ENCODE assay signal across 18 cellular contexts in the genomic region with DNA sequence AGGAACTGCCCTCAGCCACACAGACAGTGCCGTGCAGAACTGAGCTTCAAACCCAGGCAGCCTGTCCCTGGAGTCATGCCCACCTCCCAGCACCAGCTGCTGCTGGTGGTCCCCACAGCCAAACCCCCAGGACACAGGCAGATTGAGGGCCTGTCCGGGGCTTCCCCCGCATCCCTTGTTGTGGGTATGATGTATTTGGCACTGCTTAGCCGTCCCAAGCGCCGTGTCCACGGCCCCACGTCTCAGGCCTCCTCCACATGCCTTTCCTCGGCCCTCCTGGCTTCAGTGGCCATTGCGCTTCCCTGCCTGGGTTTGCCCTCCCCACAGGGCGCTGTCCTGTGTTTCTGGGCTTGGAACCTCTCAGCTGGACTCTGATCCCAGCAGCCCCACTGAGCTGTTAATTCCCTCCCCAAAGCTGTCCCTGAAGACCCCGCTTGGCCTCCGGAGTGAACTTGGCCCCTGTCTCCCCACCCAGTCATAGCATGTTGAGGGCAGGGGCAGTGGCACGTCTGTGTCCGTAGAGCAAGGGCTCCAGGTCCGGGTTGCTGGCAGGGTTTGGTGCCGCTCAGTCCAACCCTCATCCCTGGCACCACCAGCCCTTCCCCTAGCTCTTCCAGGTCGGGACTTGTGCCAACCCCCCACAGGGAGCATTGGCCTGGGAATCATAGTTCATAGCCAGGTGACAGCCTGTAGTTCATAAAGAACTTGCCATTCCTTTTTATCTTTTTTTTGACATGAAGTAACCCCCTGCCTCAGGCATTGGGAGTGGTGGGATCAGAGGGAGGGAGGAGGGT. TPM values are rescaled to one million over a fixed set of nuclear protein-coding genes. Genes with fewer than 3 reads are reported as not detected.
DNase-seq lines count a peak whose midpoint lies in the region; ATAC-seq and TF ChIP-seq lines count a peak whose summit lies in the region.
"Had no signal": no experiment of that assay in that cellular context is flagged by ENCODE, and none has a peak within 500 bp of the region (broad histone marks: within the 10 kb centered on the region; RNA-seq: fewer than 3 reads in every experiment).

No MANE protein-coding gene starts in this region.

- H3K9ac ChIP-seq in skeletal muscle tissue (ENCODE audit: low read depth in 1 of 3, low read length in 3 of 3): peak overlapping the region in 2 of 3 donors; percentile 12 to 25
- H3K9ac ChIP-seq: BLaER1 treated with 17β-estradiol and CSF1 and Interleukin-3, amounts not matched to agents 10 nM and 100 nM; SK-N-SH had no signal

- H3K27me3 ChIP-seq in right cardiac atrium (ENCODE audit: control insufficient read depth, insufficient read depth) (no peaks in the 10 kb centered on the region), RWPE2 (ENCODE audit: insufficient read depth, poor library complexity, severe bottlenecking) (no peaks in the 10 kb centered on the region), left ventricle myocardium inferior (ENCODE audit: low read depth) (no peaks in the 10 kb centered on the region), skeletal muscle tissue (ENCODE audit: control insufficient read depth in 3 of 3, insufficient read depth in 3 of 3, low read length in 3 of 3) (no peaks in the 10 kb centered on the region), esophagus muscularis mucosa (no peaks in the 10 kb centered on the region)
- H3K27me3 ChIP-seq: BLaER1 treated with 17β-estradiol and CSF1 and Interleukin-3, amounts not matched to agents 10 nM and 100 nM had no signal

- H3K36me3 ChIP-seq in RWPE2 (ENCODE audit: low read depth) (peaks cover 85% of the 10 kb centered on the region), left ventricle myocardium inferior (peaks cover 95% of the 10 kb centered on the region), skeletal muscle tissue (ENCODE audit: control insufficient read depth in 3 of 3, insufficient read depth in 3 of 3, low read length in 3 of 3) (peaks cover 74 to 87% (median 82%) of the 10 kb centered on the region in 3 donors), esophagus muscularis mucosa (peaks cover 77 to 100% (median 99%) of the 10 kb centered on the region in 4 donors)

- DNase-seq in Right ventricle myocardium superior: peak; percentile 79
- no peak for DNase-seq in right cardiac atrium
- peak; percentile 38 for DNase-seq in RWPE2 (ENCODE audit: low spot score)
- peak; percentile 65 for DNase-seq in left ventricle myocardium inferior
- no peak for DNase-seq in activated effector memory CD4-positive, alpha-beta T cell treated with anti-CD3 and anti-CD28 coated beads, Interleukin-2, amount 50 U/mL, for 16 hours
- no peak for DNase-seq in retina
- no peak for DNase-seq in esophagus muscularis mucosa (ENCODE audit: extremely low spot score)
- DNase-seq: EL, H9, Karpas-422, NCI-H1105, NCI-H1930, PC-3, SHP77, SK-N-SH had no signal

- H3K4me1 ChIP-seq in right cardiac atrium (ENCODE audit: control insufficient read depth, insufficient read depth, low read length) (no peaks in the 10 kb centered on the region), RWPE2 (ENCODE audit: insufficient read depth, poor library complexity, severe bottlenecking) (no peaks in the 10 kb centered on the region), left ventricle myocardium inferior (peaks cover 29% of the 10 kb centered on the region), skeletal muscle tissue (ENCODE audit: control insufficient read depth in 3 of 3, insufficient read depth in 3 of 3, low read length in 3 of 3) (peaks cover 16 to 18% (median 17%) of the 10 kb centered on the region in 3 donors), esophagus muscularis mucosa (peaks cover 0 to 6% (median 2%) of the 10 kb centered on the region in 4 donors)
- H3K4me1 ChIP-seq: BLaER1 treated with 17β-estradiol and CSF1 and Interleukin-3, amounts not matched to agents 10 nM and 100 nM had no signal

- no peaks in the 10 kb centered on the region for H3K9me3 ChIP-seq in right cardiac atrium (ENCODE audit: control insufficient read depth, low read length)
- H3K9me3 ChIP-seq in RWPE2 (ENCODE audit: severe bottlenecking): no peaks in the 10 kb centered on the region
- no peaks in the 10 kb centered on the region for H3K9me3 ChIP-seq in left ventricle myocardium inferior (replicated peaks)
- no peaks in the 10 kb centered on the region for H3K9me3 ChIP-seq in skeletal muscle tissue (ENCODE audit: control insufficient read depth in 3 of 3, low read length in 3 of 3)
- H3K9me3 ChIP-seq in esophagus muscularis mucosa: no peaks in the 10 kb centered on the region
- H3K9me3 ChIP-seq: A549; BLaER1 treated with 17β-estradiol and CSF1 and Interleukin-3, amounts not matched to agents 10 nM and 100 nM; SK-N-SH had no signal

- intact Hi-C loops in Right ventricle myocardium superior (cut with DNase I): no loop called here
- intact Hi-C loops in right cardiac atrium (cut with DNase I): no loop called here
- intact Hi-C loops in left ventricle myocardium inferior (cut with micrococcal nuclease): no loop called here
- intact Hi-C loops in esophagus muscularis mucosa (cut with DNase I): no loop called here

- H3K4me3 ChIP-seq in right cardiac atrium (ENCODE audit: low read length) (no peak overlapping the region), RWPE2 (ENCODE audit: severe bottlenecking) (no peak overlapping the region), left ventricle myocardium inferior (no peak overlapping the region), skeletal muscle tissue (ENCODE audit: low read length in 3 of 3) (no peak overlapping the region), esophagus muscularis mucosa (no peak overlapping the region)
- H3K4me3 ChIP-seq: A549; BLaER1 treated with 17β-estradiol and CSF1 and Interleukin-3, amounts not matched to agents 10 nM and 100 nM had no signal

- WGBS in right cardiac atrium: 85% methylated on average over 18 of the region's 18 CpGs
- 81% methylated on average over 16 of the region's 18 CpGs for WGBS in esophagus muscularis mucosa

- ATAC-seq in Right ventricle myocardium superior (ENCODE audit: poor library complexity) (peak; percentile 81), right cardiac atrium (no peak), RWPE2 (ENCODE audit: low read depth) (no peak)
- ATAC-seq: A549, PC-3 had no signal

- TF ChIP-seq EP300 in esophagus muscularis mucosa (IDR thresholded peaks at IDR 0.05): no peak

- no peak for TF ChIP-seq CTCF in RWPE2 (IDR thresholded peaks at IDR 0.05; ENCODE audit: poor library complexity, severe bottlenecking)
- TF ChIP-seq CTCF in left ventricle myocardium inferior (IDR thresholded peaks at IDR 0.05; ENCODE audit: borderline replicate concordance): no peak
- no peak for TF ChIP-seq CTCF in esophagus muscularis mucosa (IDR thresholded peaks at IDR 0.05)

- TF ChIP-seq POLR2A in esophagus muscularis mucosa (IDR thresholded peaks at IDR 0.05; ENCODE audit: low read depth): no peak

- H3K27ac ChIP-seq in right cardiac atrium (ENCODE audit: low read length) (no peak overlapping the region), RWPE2 (ENCODE audit: poor library complexity, severe bottlenecking) (no peak overlapping the region), left ventricle myocardium inferior (replicated peaks) (peak overlapping the region; percentile 54), skeletal muscle tissue (ENCODE audit: low read depth, low read length) (no peak overlapping the region), esophagus muscularis mucosa (replicated peaks in 1 of 4) (no peak overlapping the region)
- H3K27ac ChIP-seq: A549; BLaER1 treated with 17β-estradiol and CSF1 and Interleukin-3, amounts not matched to agents 10 nM and 100 nM had no signal

RNA-seq across cellular contexts. Expression of a gene that starts 34.5 kb away (rescaled TPM):
- total RNA-seq in Right ventricle myocardium superior (20.7 TPM), right cardiac atrium (10 to 100 TPM; 12.4 to 27.5 (median 22.6) TPM), left ventricle myocardium inferior (20.1 TPM), skeletal muscle tissue (12.5 TPM), esophagus muscularis mucosa (10 to 100 TPM; 19.5 to 47.8 (median 36.6) TPM)
- polyA plus RNA-seq in right cardiac atrium: 22.1 TPM

RNA-seq across cellular contexts. Expression of a gene that starts 45.9 kb away (rescaled TPM):
- 41.3 TPM for total RNA-seq in Right ventricle myocardium superior
- 10 to 100 TPM; 35.4 to 43.5 (median 39.2) TPM for total RNA-seq in right cardiac atrium
- 35.2 TPM for polyA plus RNA-seq in right cardiac atrium
- 39.1 TPM for total RNA-seq in left ventricle myocardium inferior
- total RNA-seq in skeletal muscle tissue: 20.4 TPM
- 10 to 100 TPM; 39.9 to 72.2 (median 54.3) TPM for total RNA-seq in esophagus muscularis mucosa

Comparison
In these comparisons a context has a peak if more than half of its experiments do, and no peak if none do; other contexts are left out.
1. DNase-seq: peak in Right ventricle myocardium superior (single experiment), RWPE2 (single experiment) and left ventricle myocardium inferior (single experiment); none in right cardiac atrium (0 of 3), activated effector memory CD4-positive, alpha-beta T cell treated with anti-CD3 and anti-CD28 coated beads, Interleukin-2, amount 50 U/mL, for 16 hours (single experiment), retina (single experiment) and esophagus muscularis mucosa (single experiment).